Comparison of ENCODE assay signal across 12 cellular contexts in the genomic region with DNA sequence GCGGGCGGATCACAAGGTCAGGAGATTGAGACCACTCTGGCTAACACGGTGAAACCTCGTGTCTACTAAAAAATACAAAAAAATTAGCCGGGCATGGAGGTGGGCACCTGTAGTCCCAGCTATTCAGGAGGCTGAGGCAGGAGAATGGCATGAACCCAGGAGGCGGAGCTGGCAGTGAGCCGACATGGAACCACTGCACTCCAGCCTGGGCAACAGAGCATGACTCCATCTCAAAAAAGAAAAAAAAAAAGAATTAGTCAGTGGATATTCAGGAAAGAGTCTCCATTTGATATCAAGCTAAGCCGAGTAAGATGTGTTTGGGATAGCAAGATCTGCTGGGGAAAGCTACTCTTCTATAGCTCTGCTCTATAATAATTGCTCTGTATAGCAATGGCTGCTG. TPM values are rescaled to one million over a fixed set of nuclear protein-coding genes. Genes with fewer than 3 reads are reported as not detected.
A peak's percentile ranks its signal among the peaks of the same experiment; 100 is the strongest.
DNase-seq lines count a peak whose midpoint lies in the region; ATAC-seq, FAIRE-seq and TF ChIP-seq lines count a peak whose summit lies in the region.
"Had no signal": no experiment of that assay in that cellular context is flagged by ENCODE, and none has a peak within 500 bp of the region (broad histone marks: within the 10 kb centered on the region; RNA-seq: fewer than 3 reads in every experiment).

No MANE protein-coding gene starts in this region.

- H3K27me3 ChIP-seq in dorsolateral prefrontal cortex, result no peaks in the 10 kb centered on the region
- H3K27me3 ChIP-seq: BLaER1 treated with 17β-estradiol and CSF1 and Interleukin-3, amounts not matched to agents 10 nM and 100 nM had no signal

- DNase-seq in activated effector memory CD4-positive, alpha-beta T cell treated with anti-CD3 and anti-CD28 coated beads, Interleukin-2, amount 50 U/mL, for 16 hours, result peak; percentile 10
- no peak for DNase-seq in activated effector memory CD4-positive, alpha-beta T cell treated with Interleukin-2 at 50 U/mL for 16 hours
- no peak for DNase-seq in dorsolateral prefrontal cortex
- peak; percentile 76 for DNase-seq in kidney tubule cell (ENCODE audit: low spot score)
- no peak for DNase-seq in GM19239 (ENCODE audit: insufficient read length, low spot score)
- no peak for DNase-seq in NCI-H510A (lab: John Stamatoyannopoulos, UW)
- no peak for DNase-seq in HUDEP-2 (lab: John Stamatoyannopoulos, UW; ENCODE audit: unreplicated experiment in 76 of 76)
- DNase-seq: 8988T; CD4-positive, CD25-positive, alpha-beta regulatory T cell; GOT3 had no signal

- no peak for FAIRE-seq in GM19239 (lab: Jason Lieb, UNC)

- peak overlapping the region in 30 of 59 donors; percentile 2 to 96 (median 66) for H3K27ac ChIP-seq in dorsolateral prefrontal cortex
- H3K27ac ChIP-seq: BLaER1 treated with 17β-estradiol and CSF1 and Interleukin-3, amounts not matched to agents 10 nM and 100 nM had no signal

- no peak overlapping the region for H3K4me3 ChIP-seq in dorsolateral prefrontal cortex
- H3K4me3 ChIP-seq: BLaER1 treated with 17β-estradiol and CSF1 and Interleukin-3, amounts not matched to agents 10 nM and 100 nM had no signal

- ATAC-seq in GM18498 (IDR thresholded peaks at IDR 0.05; ENCODE audit: unreplicated experiment), result no peak

- no peak for TF ChIP-seq CTCF in dorsolateral prefrontal cortex (IDR thresholded peaks at IDR 0.05 in 54 of 56, conservative IDR thresholded peaks at IDR 0.05 in 2 of 56; ENCODE audit: low read depth in 1 of 56, partially characterized antibody in 56 of 56)

- intact Hi-C loops in dorsolateral prefrontal cortex (cut with DNase I), result loop anchor here (5.0 to 10.0 kb wide), 5 partner anchors 101 to 528 kb away; partner anchors contain the start of genes DAAM2 (in 1 of the 2) and KIF6 (in 1 of the 2)

RNA-seq across cellular contexts. Expression of gene MOCS1, which starts 41.0 kb away (rescaled TPM):
- 10 to 100 TPM; 17.5 to 42.3 (median 25.3) TPM for total RNA-seq in dorsolateral prefrontal cortex

Comparison
In these comparisons a context has a peak if more than half of its experiments do, and no peak if none do; other contexts are left out.
1. DNase-seq: peak in activated effector memory CD4-positive, alpha-beta T cell treated with anti-CD3 and anti-CD28 coated beads, Interleukin-2, amount 50 U/mL, for 16 hours (single experiment) and kidney tubule cell (single experiment); none in activated effector memory CD4-positive, alpha-beta T cell treated with Interleukin-2 at 50 U/mL for 16 hours (single experiment), dorsolateral prefrontal cortex (0 of 10), GM19239 (single experiment), NCI-H510A (single experiment) and HUDEP-2 (0 of 76).